In genomic region chr14:55949708-55950107, GRCh38 we compare ENCODE assay signal across 7 cellular contexts.
"Had no signal": no experiment of that assay in that cellular context is flagged by ENCODE, and none has a peak within 500 bp of the region (broad histone marks: within the 10 kb centered on the region; RNA-seq: fewer than 3 reads in every experiment).

No MANE protein-coding gene starts in this region.

- H3K4me3 ChIP-seq: GM23248 had no signal

- DNase-seq: GM23248, GOT3, H9, HCEC 1CT, IMR-90, KBM-7 had no signal

- H3K9ac ChIP-seq: GM23248, KMS-11 had no signal

- H3K27ac Mint-ChIP-seq: H9 had no signal

- H3K27ac ChIP-seq: GM23248, KMS-11 had no signal

- H3K4me3 Mint-ChIP-seq: H9 had no signal
